ENCODE assay signal across 8 cellular contexts in the genomic region with DNA sequence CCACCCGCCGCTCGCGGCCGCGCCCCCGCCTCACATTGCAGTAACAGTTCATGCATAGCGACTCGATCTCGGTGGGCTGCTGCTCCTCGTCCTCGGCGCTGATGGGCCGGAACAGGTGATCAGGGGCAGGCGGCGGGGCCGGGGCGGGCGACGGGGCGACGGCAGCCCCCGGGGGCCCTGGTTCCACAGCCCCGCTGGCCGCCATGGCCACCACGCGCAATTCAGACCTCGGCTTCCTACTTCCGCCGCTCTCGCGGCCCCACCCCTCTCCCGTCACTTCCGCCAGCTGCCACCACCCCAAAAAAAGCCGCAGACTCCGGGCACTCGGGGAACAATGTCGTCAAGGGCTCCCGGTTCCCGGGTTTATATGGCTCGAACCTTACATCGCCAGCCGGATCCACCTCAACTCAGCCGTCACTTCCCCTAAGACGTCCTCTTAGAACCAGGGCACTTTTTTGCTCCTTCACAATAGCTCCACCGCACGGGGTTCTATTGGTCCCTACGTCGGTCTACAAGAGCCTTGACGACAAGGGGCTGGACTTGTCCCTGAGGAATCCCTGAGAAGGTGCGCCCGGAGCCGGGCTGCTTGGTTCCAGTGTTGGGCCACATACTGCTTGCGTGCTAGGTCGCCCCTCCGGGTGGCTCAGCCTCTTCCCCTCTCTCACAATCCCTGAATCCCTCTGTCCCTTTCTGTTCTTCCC. TPM values are rescaled to one million over a fixed set of nuclear protein-coding genes. Genes with fewer than 3 reads are reported as not detected.
DNase-seq lines count a peak whose midpoint lies in the region; ATAC-seq and TF ChIP-seq lines count a peak whose summit lies in the region.

A gene with protein sequence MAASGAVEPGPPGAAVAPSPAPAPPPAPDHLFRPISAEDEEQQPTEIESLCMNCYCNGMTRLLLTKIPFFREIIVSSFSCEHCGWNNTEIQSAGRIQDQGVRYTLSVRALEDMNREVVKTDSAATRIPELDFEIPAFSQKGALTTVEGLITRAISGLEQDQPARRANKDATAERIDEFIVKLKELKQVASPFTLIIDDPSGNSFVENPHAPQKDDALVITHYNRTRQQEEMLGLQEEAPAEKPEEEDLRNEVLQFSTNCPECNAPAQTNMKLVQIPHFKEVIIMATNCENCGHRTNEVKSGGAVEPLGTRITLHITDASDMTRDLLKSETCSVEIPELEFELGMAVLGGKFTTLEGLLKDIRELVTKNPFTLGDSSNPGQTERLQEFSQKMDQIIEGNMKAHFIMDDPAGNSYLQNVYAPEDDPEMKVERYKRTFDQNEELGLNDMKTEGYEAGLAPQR (minus strand): TSS at position 238 of the 701 bp plus-strand sequence. CDS start 33 bp downstream, at position 205.

- peak within 1 kb of the TSS; percentile 79 to 100 (median 94) for H3K4me3 ChIP-seq in Peyer's patch
- H3K4me3 ChIP-seq in esophagus squamous epithelium: peak within 1 kb of the TSS; percentile 78 to 87 (median 82)

- TF ChIP-seq CTCF in Peyer's patch (IDR thresholded peaks at IDR 0.05): peak in 3 of 6 experiments; percentile 22 to 38 (median 23)
- TF ChIP-seq CTCF in esophagus squamous epithelium (IDR thresholded peaks at IDR 0.05): no peak

- H3K36me3 Mint-ChIP-seq in activated T-cell treated with anti-CD3 and anti-CD28 coated beads, Interleukin-2, amount 50 U/mL, for 72 hours (ENCODE audit: insufficient read depth in 2 of 2): peaks cover 11 to 18% of the 10 kb centered on the region in 2 donors

- H3K4me3 Mint-ChIP-seq in activated T-cell treated with anti-CD3 and anti-CD28 coated beads, Interleukin-2, amount 50 U/mL, for 72 hours: peak within 1 kb of the TSS; percentile 87 to 94

- H3K36me3 ChIP-seq in Peyer's patch: peaks cover 0 to 37% (median 0%) of the 10 kb centered on the region in 3 donors
- peaks cover 9 to 38% (median 29%) of the 10 kb centered on the region in 3 donors for H3K36me3 ChIP-seq in esophagus squamous epithelium

- intact Hi-C loops in esophagus squamous epithelium (cut with DNase I): no loop called here

- ATAC-seq in GM21423 (IDR thresholded peaks at IDR 0.05; ENCODE audit: unreplicated experiment): peak; percentile 87
- ATAC-seq in activated T-cell treated with anti-CD3 and anti-CD28 coated beads, Interleukin-2, amount 50 U/mL, for 72 hours (replicated peaks in 1 of 2): peak; percentile 90 to 91

- H3K4me1 ChIP-seq in Peyer's patch (peaks cover 0 to 20% (median 6%) of the 10 kb centered on the region in 4 donors), esophagus squamous epithelium (peaks cover 16 to 35% (median 16%) of the 10 kb centered on the region in 3 donors)

- H3K27ac ChIP-seq in Peyer's patch: peak within 1 kb of the TSS; percentile 83 to 94 (median 87)
- peak within 1 kb of the TSS; percentile 88 to 93 (median 91) for H3K27ac ChIP-seq in esophagus squamous epithelium

- no peaks in the 10 kb centered on the region for H3K9me3 Mint-ChIP-seq in activated T-cell treated with anti-CD3 and anti-CD28 coated beads, Interleukin-2, amount 50 U/mL, for 72 hours

- peak; percentile 92 for DNase-seq in D341Med (ENCODE audit: low spot score)
- peak; percentile 87 for DNase-seq in HuH-7 (ENCODE audit: low spot score)
- peak; percentile 82 to 94 (median 93) for DNase-seq in Peyer's patch
- DNase-seq in activated T-cell treated with anti-CD3 and anti-CD28 coated beads, Interleukin-2, amount 50 U/mL, for 72 hours: peak; percentile 88 to 91
- peak; percentile 39 for DNase-seq in esophagus squamous epithelium (lab: John Stamatoyannopoulos, UW)
- peak; percentile 84 for DNase-seq in myocyte (ENCODE audit: low read depth)
- DNase-seq in stimulated activated CD8-positive, alpha-beta memory T cell treated with anti-CD3 and anti-CD28 coated beads, Interleukin-7, amount 100 ng/mL, for 4 hours (ENCODE audit: low read depth in 2 of 2): peak; percentile 75 to 76

- H3K27me3 Mint-ChIP-seq in activated T-cell treated with anti-CD3 and anti-CD28 coated beads, Interleukin-2, amount 50 U/mL, for 72 hours (ENCODE audit: low read depth): no peaks in the 10 kb centered on the region

- H3K9me3 ChIP-seq in Peyer's patch (no peaks in the 10 kb centered on the region), esophagus squamous epithelium (no peaks in the 10 kb centered on the region)

- no peaks in the 10 kb centered on the region for H3K27me3 ChIP-seq in Peyer's patch
- H3K27me3 ChIP-seq in esophagus squamous epithelium: peaks cover 0 to 11% (median 0%) of the 10 kb centered on the region in 4 donors

- H3K27ac Mint-ChIP-seq in activated T-cell treated with anti-CD3 and anti-CD28 coated beads, Interleukin-2, amount 50 U/mL, for 72 hours: peak within 1 kb of the TSS; percentile 81

- 1 to 2% methylated on average over 22 to 33 of the region's 56 CpGs for WGBS in esophagus squamous epithelium, 2 donors

- peaks cover 67% of the 10 kb centered on the region for H3K4me1 Mint-ChIP-seq in activated T-cell treated with anti-CD3 and anti-CD28 coated beads, Interleukin-2, amount 50 U/mL, for 72 hours (ENCODE audit: low read depth)

- TF ChIP-seq POLR2A in Peyer's patch (IDR thresholded peaks at IDR 0.05) (peak; percentile 73 to 93), esophagus squamous epithelium (IDR thresholded peaks at IDR 0.05) (peak in 3 of 4 donors; percentile 10 to 72 (median 63))

RNA-seq across cellular contexts. Expression of the gene that starts here (rescaled TPM):
- total RNA-seq in Peyer's patch: 10 to 100 TPM; 17.0 to 52.6 (median 32.5) TPM
- 100 to 1,000 TPM in 1 of 2 donors, 10 to 100 TPM in 1; 77.6 to 106 TPM for total RNA-seq in activated T-cell treated with anti-CD3 and anti-CD28 coated beads, Interleukin-2, amount 50 U/mL, for 72 hours
- total RNA-seq in esophagus squamous epithelium: 10 to 100 TPM; 22.1 to 31.0 (median 26.2) TPM
- total RNA-seq in myocyte: 68.8 and 83.5 TPM in 2 replicates
- polyA plus RNA-seq in myocyte (2012): 44.6 TPM

Comparison
In these comparisons a context has a peak if more than half of its experiments do, and no peak if none do; other contexts are left out.
1. Peak in every context shown above with its lines: DNase-seq, ATAC-seq, H3K4me3 ChIP-seq and H3K27ac ChIP-seq.
2. DNase-seq: peak in every context shown above with its lines; median percentile 93 in Peyer's patch; 92 in D341Med; 90 in activated T-cell treated with anti-CD3 and anti-CD28 coated beads, Interleukin-2, amount 50 U/mL, for 72 hours; 87 in HuH-7; 84 in myocyte; 76 in stimulated activated CD8-positive, alpha-beta memory T cell treated with anti-CD3 and anti-CD28 coated beads, Interleukin-7, amount 100 ng/mL, for 4 hours; 39 in esophagus squamous epithelium.